In genomic region chr9:135830496-135830895, GRCh38 we compare ENCODE assay signal across 22 cellular contexts.
DNase-seq lines count a peak whose midpoint lies in the region; ATAC-seq and TF ChIP-seq lines count a peak whose summit lies in the region.
"Had no signal": no experiment of that assay in that cellular context is flagged by ENCODE, and none has a peak within 500 bp of the region (broad histone marks: within the 10 kb centered on the region; RNA-seq: fewer than 3 reads in every experiment).

No MANE protein-coding gene starts in this region.

- no peak overlapping the region for H3K4me3 Mint-ChIP-seq in chondrocyte (ENCODE audit: unreplicated experiment)
- H3K4me3 Mint-ChIP-seq in nephron progenitor cell, result no peak overlapping the region
- H3K4me3 Mint-ChIP-seq: CD8-positive, alpha-beta memory T cell had no signal

- no peaks in the 10 kb centered on the region for H3K27me3 Mint-ChIP-seq in chondrocyte (ENCODE audit: low read depth)
- H3K27me3 Mint-ChIP-seq in nephron progenitor cell (ENCODE audit: low read depth, poor library complexity), result no peaks in the 10 kb centered on the region
- H3K27me3 Mint-ChIP-seq: CD8-positive, alpha-beta memory T cell had no signal

- peaks cover 7% of the 10 kb centered on the region for H3K9me3 Mint-ChIP-seq in chondrocyte (ENCODE audit: low read depth)
- peaks cover 30% of the 10 kb centered on the region for H3K9me3 Mint-ChIP-seq in nephron progenitor cell

- peaks cover 14% of the 10 kb centered on the region for H3K4me1 Mint-ChIP-seq in chondrocyte (ENCODE audit: low read depth)
- no peaks in the 10 kb centered on the region for H3K4me1 Mint-ChIP-seq in nephron progenitor cell

- H3K36me3 Mint-ChIP-seq in chondrocyte (ENCODE audit: low read depth) (peaks cover 16% of the 10 kb centered on the region), nephron progenitor cell (ENCODE audit: low read depth) (peaks cover 87% of the 10 kb centered on the region)

- TF ChIP-seq CTCF in chondrocyte (IDR thresholded peaks at IDR 0.05) (no peak), nephron progenitor cell (IDR thresholded peaks at IDR 0.05) (no peak)

- H3K27ac Mint-ChIP-seq in chondrocyte (ENCODE audit: unreplicated experiment) (peak overlapping the region; percentile 32), nephron progenitor cell (peak overlapping the region; percentile 50)
- H3K27ac Mint-ChIP-seq: CD8-positive, alpha-beta memory T cell had no signal

- DNase-seq in EH (ENCODE audit: low read depth) (peak; percentile 23), chondrocyte (ENCODE audit: low spot score) (no peak), nephron progenitor cell (no peak), superior temporal gyrus (ENCODE audit: extremely low spot score) (peak; percentile 4), DMS 273 (lab: John Stamatoyannopoulos, UW; ENCODE audit: unreplicated experiment) (no peak)
- DNase-seq: Calu3; CD8-positive, alpha-beta memory T cell; DMS153; GOT3; HCEC 1CT; KG1; MG63; NCI-H1694; NCI-H2029 treated with DMSO at 0.1 percent for 48 hours; NCI-H446 treated with DMSO at 0.1 percent for 48 hours; NCI-H526; PC-9; SJCRH30 had no signal

- ATAC-seq in esophagus mucosa, result no peak
- no peak for ATAC-seq in GM18907 (IDR thresholded peaks at IDR 0.05; ENCODE audit: unreplicated experiment)
- ATAC-seq: Right ventricle myocardium inferior, SK-N-SH treated with all-trans-retinoic acid at 6 μM for 48 hours had no signal

Comparison
In these comparisons a context has a peak if more than half of its experiments do, and no peak if none do; other contexts are left out.
1. DNase-seq: peak in EH (single experiment) and superior temporal gyrus (single experiment); none in chondrocyte (single experiment), nephron progenitor cell (single experiment) and DMS 273 (single experiment).